ENCODE assay signal across 13 cellular contexts in the genomic region with DNA sequence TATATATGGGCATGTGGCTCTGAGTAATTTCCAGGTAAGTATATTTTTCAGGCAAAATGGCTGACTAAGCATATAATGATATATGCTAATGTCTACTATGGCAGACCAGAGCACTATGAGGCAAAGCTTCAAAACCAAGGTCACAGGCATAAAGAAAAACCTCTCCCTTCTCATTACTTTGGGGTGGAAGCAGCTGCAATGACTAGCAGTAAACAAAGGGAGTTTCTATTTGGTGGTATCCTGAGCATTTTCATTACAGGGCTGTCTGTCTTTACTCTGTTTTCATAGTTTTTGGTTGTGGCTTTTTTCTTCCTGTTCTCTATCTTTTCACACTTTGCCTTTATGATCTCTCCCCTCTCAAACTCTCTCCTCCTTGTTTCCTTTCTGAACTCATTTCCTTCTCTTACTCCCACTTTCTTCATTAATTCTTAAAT. TPM values are rescaled to one million over a fixed set of nuclear protein-coding genes. Genes with fewer than 3 reads are reported as not detected.
DNase-seq lines count a peak whose midpoint lies in the region; ATAC-seq and TF ChIP-seq lines count a peak whose summit lies in the region.
"Had no signal": no experiment of that assay in that cellular context is flagged by ENCODE, and none has a peak within 500 bp of the region (broad histone marks: within the 10 kb centered on the region; RNA-seq: fewer than 3 reads in every experiment).

No MANE protein-coding gene starts in this region.

- peaks cover 39% of the 10 kb centered on the region for H3K4me1 Mint-ChIP-seq in activated naive CD4-positive, alpha-beta T cell treated with anti-CD3 and anti-CD28 coated beads, Interleukin-2, amount 10 ng/mL, durations not matched to agents 7 days and 5 days
- H3K4me1 Mint-ChIP-seq in activated T-helper 17 cell treated with anti-CD3 and anti-CD28 coated beads, Interleukin-2, amount 50 U/mL, for 72 hours: peaks cover 8% of the 10 kb centered on the region
- H3K4me1 Mint-ChIP-seq in type B pancreatic cell (ENCODE audit: unreplicated experiment): peaks cover 16% of the 10 kb centered on the region

- peak; percentile 55 for ATAC-seq in HG03175 (IDR thresholded peaks at IDR 0.05; ENCODE audit: unreplicated experiment)
- peak; percentile 23 for ATAC-seq in activated T-helper 17 cell treated with anti-CD3 and anti-CD28 coated beads, Interleukin-2, amount 50 U/mL, for 72 hours (replicated peaks)

- H3K27ac Mint-ChIP-seq in activated naive CD4-positive, alpha-beta T cell treated with anti-CD3 and anti-CD28 coated beads, Interleukin-2, amount 10 ng/mL, durations not matched to agents 7 days and 5 days: peak overlapping the region; percentile 0
- peak overlapping the region; percentile 12 for H3K27ac Mint-ChIP-seq in activated T-helper 17 cell treated with anti-CD3 and anti-CD28 coated beads, Interleukin-2, amount 50 U/mL, for 72 hours
- peak overlapping the region; percentile 1 for H3K27ac Mint-ChIP-seq in type B pancreatic cell

- H3K4me3 Mint-ChIP-seq in activated naive CD4-positive, alpha-beta T cell treated with anti-CD3 and anti-CD28 coated beads, Interleukin-2, amount 10 ng/mL, durations not matched to agents 7 days and 5 days: no peak overlapping the region
- H3K4me3 Mint-ChIP-seq in activated T-helper 17 cell treated with anti-CD3 and anti-CD28 coated beads, Interleukin-2, amount 50 U/mL, for 72 hours: no peak overlapping the region
- no peak overlapping the region for H3K4me3 Mint-ChIP-seq in type B pancreatic cell

- no peaks in the 10 kb centered on the region for H3K9me3 Mint-ChIP-seq in activated naive CD4-positive, alpha-beta T cell treated with anti-CD3 and anti-CD28 coated beads, Interleukin-2, amount 10 ng/mL, durations not matched to agents 7 days and 5 days
- no peaks in the 10 kb centered on the region for H3K9me3 Mint-ChIP-seq in activated T-helper 17 cell treated with anti-CD3 and anti-CD28 coated beads, Interleukin-2, amount 50 U/mL, for 72 hours
- H3K9me3 Mint-ChIP-seq in type B pancreatic cell: no peaks in the 10 kb centered on the region

- no peaks in the 10 kb centered on the region for H3K27me3 Mint-ChIP-seq in activated naive CD4-positive, alpha-beta T cell treated with anti-CD3 and anti-CD28 coated beads, Interleukin-2, amount 10 ng/mL, durations not matched to agents 7 days and 5 days
- no peaks in the 10 kb centered on the region for H3K27me3 Mint-ChIP-seq in activated T-helper 17 cell treated with anti-CD3 and anti-CD28 coated beads, Interleukin-2, amount 50 U/mL, for 72 hours
- no peaks in the 10 kb centered on the region for H3K27me3 Mint-ChIP-seq in type B pancreatic cell

- H3K36me3 Mint-ChIP-seq in activated naive CD4-positive, alpha-beta T cell treated with anti-CD3 and anti-CD28 coated beads, Interleukin-2, amount 10 ng/mL, durations not matched to agents 7 days and 5 days: peaks cover 3% of the 10 kb centered on the region
- H3K36me3 Mint-ChIP-seq in activated T-helper 17 cell treated with anti-CD3 and anti-CD28 coated beads, Interleukin-2, amount 50 U/mL, for 72 hours (ENCODE audit: low read depth): peaks cover 5% of the 10 kb centered on the region
- no peaks in the 10 kb centered on the region for H3K36me3 Mint-ChIP-seq in type B pancreatic cell

- TF ChIP-seq CTCF in type B pancreatic cell (conservative IDR thresholded peaks at IDR 0.05): no peak

- CTCF ChIA-PET in activated naive CD4-positive, alpha-beta T cell treated with anti-CD3 and anti-CD28 coated beads, Interleukin-2, amount 10 ng/mL, durations not matched to agents 7 days and 5 days (lab: Charles Lee): interaction anchor here (1.8 kb wide), 1 partner anchor 50 kb away, joined by 6 read pairs; no protein-coding TSS in a partner anchor

- no peak for DNase-seq in activated naive CD4-positive, alpha-beta T cell treated with anti-CD3 and anti-CD28 coated beads, Interleukin-2, amount 10 ng/mL, durations not matched to agents 7 days and 5 days
- no peak for DNase-seq in activated naive CD4-positive, alpha-beta T cell treated with Interleukin-2 at 50 U/mL for 16 hours
- no peak for DNase-seq in type B pancreatic cell (ENCODE audit: extremely low spot score, unreplicated experiment)
- no peak for DNase-seq in NCI-H2081 treated with DMSO at 0.1 percent for 48 hours (lab: John Stamatoyannopoulos, UW)
- DNase-seq in stimulated activated CD4-positive, alpha-beta T cell treated with anti-CD3 and anti-CD28 coated beads, Interleukin-4, amount 100 ng/mL, for 24 hours: no peak
- DNase-seq in superior temporal gyrus (ENCODE audit: extremely low spot score): no peak
- DNase-seq: activated CD4-positive, alpha-beta T cell treated with anti-CD3 and anti-CD28 coated beads for 4 hours; GOT3; NCI-H187 treated with DMSO at 0.1 percent for 48 hours; SW 1271; upper lobe of left lung had no signal

RNA-seq across cellular contexts. Expression of a gene that starts 15.6 kb away (rescaled TPM):
- 10 to 100 TPM; 20.4 to 28.9 TPM for total RNA-seq in activated T-helper 17 cell treated with anti-CD3 and anti-CD28 coated beads, Interleukin-2, amount 50 U/mL, for 72 hours
- total RNA-seq in type B pancreatic cell (ENCODE audit: low replicate concordance): 15.3 and 24.3 TPM in 2 replicates

RNA-seq across cellular contexts. Expression of a gene that starts 20.7 kb away (rescaled TPM):
- 10 to 100 TPM; 41.5 to 47.8 TPM for total RNA-seq in activated T-helper 17 cell treated with anti-CD3 and anti-CD28 coated beads, Interleukin-2, amount 50 U/mL, for 72 hours
- 36.4 and 48.1 TPM in 2 replicates for total RNA-seq in type B pancreatic cell (ENCODE audit: low replicate concordance)

RNA-seq across cellular contexts. Expression of a gene that starts 57.2 kb away (rescaled TPM):
- total RNA-seq in activated T-helper 17 cell treated with anti-CD3 and anti-CD28 coated beads, Interleukin-2, amount 50 U/mL, for 72 hours: 1,000 to 10,000 TPM; 1,439 to 1,845 TPM
- total RNA-seq in type B pancreatic cell (ENCODE audit: low replicate concordance): 969 and 1,228 TPM in 2 replicates
